ENCODE assay signal across 29 cellular contexts in the genomic region with DNA sequence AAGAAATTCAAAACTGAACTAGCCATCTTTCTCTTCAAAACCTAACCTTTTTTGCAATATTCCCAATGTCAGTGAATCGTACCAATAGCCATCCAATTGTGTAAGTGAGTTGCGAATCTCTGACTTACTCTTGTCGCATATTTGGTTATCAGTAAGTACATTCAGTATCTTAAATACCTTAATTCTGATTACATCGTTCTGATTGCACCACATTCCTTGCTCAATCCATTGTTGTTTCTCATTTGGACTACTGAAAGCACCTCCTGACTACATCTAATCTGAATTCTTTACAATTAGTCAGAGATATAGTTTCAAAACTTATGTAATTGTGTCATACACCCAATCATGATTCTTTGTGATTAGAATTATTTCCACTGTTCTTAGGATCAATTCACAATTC. TPM values are rescaled to one million over a fixed set of nuclear protein-coding genes. Genes with fewer than 3 reads are reported as not detected.
"Had no signal": no experiment of that assay in that cellular context is flagged by ENCODE, and none has a peak within 500 bp of the region (broad histone marks: within the 10 kb centered on the region; RNA-seq: fewer than 3 reads in every experiment).

No MANE protein-coding gene starts in this region.

- H3K4me1 ChIP-seq: psoas muscle, sigmoid colon, stomach, thyroid gland, vagina had no signal

- H3K27me3 Mint-ChIP-seq: naive thymus-derived CD4-positive, alpha-beta T cell had no signal

- ATAC-seq: esophagus mucosa; left ventricle myocardium superior; naive thymus-derived CD4-positive, alpha-beta T cell; psoas muscle; right cardiac atrium; stimulated activated effector memory CD8-positive, alpha-beta T cell treated with anti-CD3 and anti-CD28 coated beads, Interleukin-12 subunit alpha, Interleukin-12 subunit beta, amount 100 ng/mL, for 72 hours had no signal

- H3K27me3 ChIP-seq: dorsolateral prefrontal cortex, ovary, sigmoid colon, stomach, thyroid gland, vagina had no signal

- H3K9me3 Mint-ChIP-seq: nephron progenitor cell had no signal

- H3K4me1 Mint-ChIP-seq: naive thymus-derived CD4-positive, alpha-beta T cell; nephron progenitor cell; stimulated activated effector memory CD8-positive, alpha-beta T cell treated with anti-CD3 and anti-CD28 coated beads, Interleukin-12 subunit alpha, Interleukin-12 subunit beta, amount 100 ng/mL, for 72 hours had no signal

- H3K36me3 ChIP-seq: ovary, sigmoid colon, stomach, thyroid gland, vagina had no signal

- H3K4me3 ChIP-seq: dorsolateral prefrontal cortex, lung, ovary, psoas muscle, sigmoid colon, stomach, thyroid gland, vagina had no signal

- H3K36me3 Mint-ChIP-seq: naive thymus-derived CD4-positive, alpha-beta T cell; stimulated activated effector memory CD8-positive, alpha-beta T cell treated with anti-CD3 and anti-CD28 coated beads, Interleukin-12 subunit alpha, Interleukin-12 subunit beta, amount 100 ng/mL, for 72 hours had no signal

- H3K4me3 Mint-ChIP-seq: naive thymus-derived CD4-positive, alpha-beta T cell; nephron progenitor cell; stimulated activated effector memory CD8-positive, alpha-beta T cell treated with anti-CD3 and anti-CD28 coated beads, Interleukin-12 subunit alpha, Interleukin-12 subunit beta, amount 100 ng/mL, for 72 hours had no signal

- H3K9me3 ChIP-seq: ovary, psoas muscle, sigmoid colon, stomach, thyroid gland, vagina had no signal

- FAIRE-seq: colon, frontal cortex, keratinocyte had no signal

- DNase-seq: dorsolateral prefrontal cortex; effector CD4-positive, alpha-beta T cell; head of caudate nucleus; left ventricle myocardium superior; mesendoderm; midbrain; naive thymus-derived CD4-positive, alpha-beta T cell; nephron progenitor cell; occipital lobe; ovary; posterior cingulate gyrus; psoas muscle; right cardiac atrium; sigmoid colon; stimulated activated CD4-positive, alpha-beta T cell treated with anti-CD3 and anti-CD28 coated beads, Interleukin-2, amount 100 ng/mL, for 24 hours; stimulated activated CD4-positive, alpha-beta T cell treated with anti-CD3 and anti-CD28 coated beads, Interleukin-4, amount 100 ng/mL, for 24 hours; stimulated activated naive CD4-positive, alpha-beta T cell treated with Interleukin-2 at 50 U/mL for 16 hours; stomach; thyroid gland had no signal

- H3K27ac Mint-ChIP-seq: naive thymus-derived CD4-positive, alpha-beta T cell; nephron progenitor cell; stimulated activated effector memory CD8-positive, alpha-beta T cell treated with anti-CD3 and anti-CD28 coated beads, Interleukin-12 subunit alpha, Interleukin-12 subunit beta, amount 100 ng/mL, for 72 hours had no signal

- H3K27ac ChIP-seq: dorsolateral prefrontal cortex, epithelial cell of prostate, ovary, psoas muscle, sigmoid colon, stomach, thyroid gland, vagina had no signal

RNA-seq across cellular contexts. Expression of gene BRINP3, which starts 16.8 kb away (rescaled TPM):
- total RNA-seq: esophagus mucosa; glomerular endothelial cell; naive thymus-derived CD4-positive, alpha-beta T cell; psoas muscle; ureter; vagina had no signal
- polyA plus RNA-seq: keratinocyte; naive thymus-derived CD4-positive, alpha-beta T cell had no signal
